Comparison of ENCODE assay signal across 12 cellular contexts in genomic region chr5:158898185-158899177, GRCh38.
A peak's percentile ranks its signal among the peaks of the same experiment; 100 is the strongest.
DNase-seq lines count a peak whose midpoint lies in the region; ATAC-seq and TF ChIP-seq lines count a peak whose summit lies in the region.
"Had no signal": no experiment of that assay in that cellular context is flagged by ENCODE, and none has a peak within 500 bp of the region (broad histone marks: within the 10 kb centered on the region; RNA-seq: fewer than 3 reads in every experiment).

No MANE protein-coding gene starts in this region.

- H3K27me3 ChIP-seq in left lung = no peaks in the 10 kb centered on the region
- no peaks in the 10 kb centered on the region for H3K27me3 ChIP-seq in lower lobe of right lung (ENCODE audit: low read depth)
- H3K27me3 ChIP-seq: breast epithelium had no signal

- intact Hi-C loops in left lung (cut with DNase I) (no loop called here), lower lobe of right lung (cut with DNase I) (no loop called here)

- ATAC-seq in GM19468 (IDR thresholded peaks at IDR 0.05; ENCODE audit: extremely low read depth, unreplicated experiment) (peak; percentile 78), HG03039 (IDR thresholded peaks at IDR 0.05; ENCODE audit: unreplicated experiment) (peak; percentile 63), left lung (no peak), lower lobe of right lung (no peak)
- ATAC-seq: Right ventricle myocardium inferior had no signal

- H3K4me3 ChIP-seq in SK-N-MC (no peak overlapping the region), left lung (no peak overlapping the region), lower lobe of right lung (no peak overlapping the region)
- H3K4me3 ChIP-seq: breast epithelium had no signal

- no peak for TF ChIP-seq CTCF in GM13976 (IDR thresholded peaks at IDR 0.05; ENCODE audit: borderline replicate concordance, control extremely low read depth, extremely low read depth, insufficient read depth, missing control alignments)
- no peak for TF ChIP-seq CTCF in left lung (IDR thresholded peaks at IDR 0.05)
- no peak for TF ChIP-seq CTCF in RWPE1 (conservative IDR thresholded peaks at IDR 0.05; ENCODE audit: low read depth)
- no peak for TF ChIP-seq CTCF in lower lobe of right lung (IDR thresholded peaks at IDR 0.05)

- H3K36me3 ChIP-seq in SK-N-MC (ENCODE audit: insufficient read depth, low read length) (no peaks in the 10 kb centered on the region), left lung (no peaks in the 10 kb centered on the region), lower lobe of right lung (no peaks in the 10 kb centered on the region)
- H3K36me3 ChIP-seq: breast epithelium had no signal

- H3K9me3 ChIP-seq in SK-N-MC (ENCODE audit: low read depth, low read length) = no peaks in the 10 kb centered on the region
- no peaks in the 10 kb centered on the region for H3K9me3 ChIP-seq in left lung
- H3K9me3 ChIP-seq in lower lobe of right lung = no peaks in the 10 kb centered on the region
- H3K9me3 ChIP-seq: breast epithelium had no signal

- CTCF ChIA-PET in RWPE1 (lab: Yijun Ruan, JAX) = interaction anchor here (0.7 kb wide), 1 partner anchor 169 kb away, joined by 4 read pairs; no protein-coding TSS in a partner anchor

- 0 out of 2 replicates have a peak overlapping the region, but pooled peaks have one; percentile 16 for H3K27ac ChIP-seq in SK-N-MC
- H3K27ac ChIP-seq in left lung = no peak overlapping the region
- no peak overlapping the region for H3K27ac ChIP-seq in RWPE1
- no peak overlapping the region for H3K27ac ChIP-seq in lower lobe of right lung

- in situ Hi-C loops in GM13976 (cut with MboI; ENCODE audit: low sequenced_read_pairs, unreplicated experiment) = no loop called here

- POLR2A ChIA-PET in RWPE1 (lab: Yijun Ruan, JAX; ENCODE audit: low non-redundant PET) = no interaction called here

- no peaks in the 10 kb centered on the region for H3K4me1 ChIP-seq in left lung
- H3K4me1 ChIP-seq in lower lobe of right lung = no peaks in the 10 kb centered on the region
- H3K4me1 ChIP-seq: breast epithelium had no signal

- DNase-seq in GM13976 (ENCODE audit: low spot score) (peak; percentile 45), SK-N-MC (ENCODE audit: low read depth, low spot score) (no peak), NCI-H748 treated with DMSO at 0.1 percent for 48 hours (lab: John Stamatoyannopoulos, UW) (no peak), left lung (no peak), RWPE1 (ENCODE audit: low spot score) (no peak), lower lobe of right lung (no peak)
- DNase-seq: GOT3, NCI-H1105 had no signal

- H3K9ac ChIP-seq in SK-N-MC (ENCODE audit: insufficient read length) = no peak overlapping the region

Comparison
In these comparisons a context has a peak if more than half of its experiments do, and no peak if none do; other contexts are left out.
1. ATAC-seq: peak in GM19468 (single experiment) and HG03039 (single experiment); none in left lung (single experiment) and lower lobe of right lung (0 of 2).